Comparison of ENCODE assay signal across 8 cellular contexts in genomic region chr19:16001481-16002312, GRCh38. TPM values are rescaled to one million over a fixed set of nuclear protein-coding genes. Genes with fewer than 3 reads are reported as not detected.
DNase-seq lines count a peak whose midpoint lies in the region; ATAC-seq and TF ChIP-seq lines count a peak whose summit lies in the region.

No MANE protein-coding gene starts in this region.

- TF ChIP-seq EP300 in sigmoid colon (IDR thresholded peaks at IDR 0.05), result no peak

- no peaks in the 10 kb centered on the region for H3K79me2 ChIP-seq in GM23338 (replicated peaks; ENCODE audit: insufficient read depth)

- H3K36me3 Mint-ChIP-seq in activated CD4-positive, alpha-beta T cell treated with anti-CD3 and anti-CD28 coated beads, Interleukin-2, amount 10 ng/mL, durations not matched to agents 7 days and 5 days (ENCODE audit: low read depth), result no peaks in the 10 kb centered on the region
- peaks cover 29% of the 10 kb centered on the region for H3K36me3 Mint-ChIP-seq in GM23338 (ENCODE audit: low read depth)

- DNase-seq in HPDE6-E6E7 (ENCODE audit: extremely low spot score), result peak; percentile 61
- peak; percentile 68 for DNase-seq in activated CD4-positive, alpha-beta T cell treated with anti-CD3 and anti-CD28 coated beads, Interleukin-2, amount 10 ng/mL, durations not matched to agents 7 days and 5 days
- DNase-seq in fibroblast of the conjunctiva (ENCODE audit: low read depth), result peak; percentile 64
- no peak for DNase-seq in sigmoid colon
- DNase-seq in superior temporal gyrus (ENCODE audit: extremely low spot score), result no peak
- DNase-seq in GM23338 (ENCODE audit: low spot score), result no peak

- intact Hi-C loops in sigmoid colon (cut with DNase I), result no loop called here

- H3K27me3 ChIP-seq in sigmoid colon, result no peaks in the 10 kb centered on the region
- H3K27me3 ChIP-seq in GM23338 (ENCODE audit: insufficient read depth), result no peaks in the 10 kb centered on the region

- no peak for TF ChIP-seq POLR2A in sigmoid colon (IDR thresholded peaks at IDR 0.05)

- H3K27ac Mint-ChIP-seq in activated CD4-positive, alpha-beta T cell treated with anti-CD3 and anti-CD28 coated beads, Interleukin-2, amount 10 ng/mL, durations not matched to agents 7 days and 5 days, result peak overlapping the region; percentile 95
- no peak overlapping the region for H3K27ac Mint-ChIP-seq in GM23338

- no peaks in the 10 kb centered on the region for H3K9me3 Mint-ChIP-seq in activated CD4-positive, alpha-beta T cell treated with anti-CD3 and anti-CD28 coated beads, Interleukin-2, amount 10 ng/mL, durations not matched to agents 7 days and 5 days
- H3K9me3 Mint-ChIP-seq in GM23338, result peaks cover 100% of the 10 kb centered on the region

- CTCF ChIA-PET in activated CD4-positive, alpha-beta T cell treated with anti-CD3 and anti-CD28 coated beads, Interleukin-2, amount 10 ng/mL, durations not matched to agents 7 days and 5 days (lab: Charles Lee), result interaction anchor here (1.2 to 1.3 kb wide), 2 partner anchors 23 to 184 kb away, joined by 3 read pairs; partner anchors contain the start of gene FAM32A

- TF ChIP-seq CTCF in sigmoid colon (IDR thresholded peaks at IDR 0.05) (no peak), GM23338 (conservative IDR thresholded peaks at IDR 0.05; ENCODE audit: low read depth in 2 of 2) (no peak)

- H2AFZ ChIP-seq in GM23338, result no peak overlapping the region

- no peaks in the 10 kb centered on the region for H3K9me2 ChIP-seq in GM23338 (ENCODE audit: insufficient read depth)

- H3K4me1 ChIP-seq in sigmoid colon, result peaks cover 0 to 21% (median 15%) of the 10 kb centered on the region in 4 donors
- no peaks in the 10 kb centered on the region for H3K4me1 ChIP-seq in GM23338 (ENCODE audit: insufficient read depth)

- 30 to 48% methylated on average over 12 of the region's 12 CpGs for WGBS in sigmoid colon, 2 donors

- H3K27ac ChIP-seq in sigmoid colon, result peak overlapping the region in 2 of 4 donors; percentile 30 to 50
- H3K27ac ChIP-seq in GM23338 (ENCODE audit: low read depth), result no peak overlapping the region

- peaks cover 27% of the 10 kb centered on the region for H3K4me1 Mint-ChIP-seq in activated CD4-positive, alpha-beta T cell treated with anti-CD3 and anti-CD28 coated beads, Interleukin-2, amount 10 ng/mL, durations not matched to agents 7 days and 5 days
- no peaks in the 10 kb centered on the region for H3K4me1 Mint-ChIP-seq in GM23338

- H3K27me3 Mint-ChIP-seq in activated CD4-positive, alpha-beta T cell treated with anti-CD3 and anti-CD28 coated beads, Interleukin-2, amount 10 ng/mL, durations not matched to agents 7 days and 5 days, result no peaks in the 10 kb centered on the region
- H3K27me3 Mint-ChIP-seq in GM23338 (ENCODE audit: insufficient read depth, low read depth, poor library complexity), result peaks cover 9% of the 10 kb centered on the region

- no peaks in the 10 kb centered on the region for H3F3A ChIP-seq in GM23338 (replicated peaks; ENCODE audit: low read depth)

- H4K20me1 ChIP-seq in GM23338 (replicated peaks; ENCODE audit: insufficient read depth), result no peaks in the 10 kb centered on the region

- H3K9me3 ChIP-seq in sigmoid colon, result no peaks in the 10 kb centered on the region

- H3K4me3 Mint-ChIP-seq in activated CD4-positive, alpha-beta T cell treated with anti-CD3 and anti-CD28 coated beads, Interleukin-2, amount 10 ng/mL, durations not matched to agents 7 days and 5 days, result peak overlapping the region; percentile 68
- H3K4me3 Mint-ChIP-seq in GM23338, result no peak overlapping the region

- peak overlapping the region; percentile 18 to 46 (median 38) for H3K4me3 ChIP-seq in sigmoid colon
- H3K4me3 ChIP-seq in GM23338, result no peak overlapping the region

- POLR2A ChIA-PET in activated CD4-positive, alpha-beta T cell treated with anti-CD3 and anti-CD28 coated beads, Interleukin-2, amount 10 ng/mL, durations not matched to agents 7 days and 5 days (lab: Charles Lee), result no interaction called here

- ATAC-seq in GM18498 (IDR thresholded peaks at IDR 0.05; ENCODE audit: unreplicated experiment), result peak; percentile 65
- ATAC-seq in HG03342 (IDR thresholded peaks at IDR 0.05; ENCODE audit: unreplicated experiment), result no peak
- no peak for ATAC-seq in GM23338

- no peak overlapping the region for H3K4me2 ChIP-seq in GM23338

- H3K36me3 ChIP-seq in sigmoid colon, result no peaks in the 10 kb centered on the region
- 0 out of 2 replicates have a peak, but pooled peaks cover 3% of the 10 kb centered on the region for H3K36me3 ChIP-seq in GM23338 (ENCODE audit: insufficient read depth)

TF ChIP-seq in GM23338, 12 proteins besides CTCF, POLR2A, EP300 and RAD21 (continues in another document):
- TF ChIP-seq STAT1 (IDR thresholded peaks at IDR 0.05; ENCODE audit: unreplicated experiment), result no peak
- TF ChIP-seq ZNF114 (CRISPR knock-in tag; IDR thresholded peaks at IDR 0.05), result no peak
- TF ChIP-seq POLR2AphosphoS5 (IDR thresholded peaks at IDR 0.05; ENCODE audit: low read depth), result no peak
- no peak for TF ChIP-seq JUNB (IDR thresholded peaks at IDR 0.05; ENCODE audit: unreplicated experiment)
- no peak for TF ChIP-seq EZH2 (IDR thresholded peaks at IDR 0.05; ENCODE audit: low read depth, unreplicated experiment)
- TF ChIP-seq EZH2phosphoT487 (IDR thresholded peaks at IDR 0.05; ENCODE audit: unreplicated experiment), result no peak
- no peak for TF ChIP-seq ZNF331 (CRISPR knock-in tag; IDR thresholded peaks at IDR 0.05; ENCODE audit: low read depth)
- TF ChIP-seq, protein P1, sequence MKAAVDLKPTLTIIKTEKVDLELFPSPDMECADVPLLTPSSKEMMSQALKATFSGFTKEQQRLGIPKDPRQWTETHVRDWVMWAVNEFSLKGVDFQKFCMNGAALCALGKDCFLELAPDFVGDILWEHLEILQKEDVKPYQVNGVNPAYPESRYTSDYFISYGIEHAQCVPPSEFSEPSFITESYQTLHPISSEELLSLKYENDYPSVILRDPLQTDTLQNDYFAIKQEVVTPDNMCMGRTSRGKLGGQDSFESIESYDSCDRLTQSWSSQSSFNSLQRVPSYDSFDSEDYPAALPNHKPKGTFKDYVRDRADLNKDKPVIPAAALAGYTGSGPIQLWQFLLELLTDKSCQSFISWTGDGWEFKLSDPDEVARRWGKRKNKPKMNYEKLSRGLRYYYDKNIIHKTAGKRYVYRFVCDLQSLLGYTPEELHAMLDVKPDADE (IDR thresholded peaks at IDR 0.05), result no peak
- no peak for TF ChIP-seq NANOG (IDR thresholded peaks at IDR 0.05; ENCODE audit: borderline replicate concordance)
- TF ChIP-seq, protein P2, sequence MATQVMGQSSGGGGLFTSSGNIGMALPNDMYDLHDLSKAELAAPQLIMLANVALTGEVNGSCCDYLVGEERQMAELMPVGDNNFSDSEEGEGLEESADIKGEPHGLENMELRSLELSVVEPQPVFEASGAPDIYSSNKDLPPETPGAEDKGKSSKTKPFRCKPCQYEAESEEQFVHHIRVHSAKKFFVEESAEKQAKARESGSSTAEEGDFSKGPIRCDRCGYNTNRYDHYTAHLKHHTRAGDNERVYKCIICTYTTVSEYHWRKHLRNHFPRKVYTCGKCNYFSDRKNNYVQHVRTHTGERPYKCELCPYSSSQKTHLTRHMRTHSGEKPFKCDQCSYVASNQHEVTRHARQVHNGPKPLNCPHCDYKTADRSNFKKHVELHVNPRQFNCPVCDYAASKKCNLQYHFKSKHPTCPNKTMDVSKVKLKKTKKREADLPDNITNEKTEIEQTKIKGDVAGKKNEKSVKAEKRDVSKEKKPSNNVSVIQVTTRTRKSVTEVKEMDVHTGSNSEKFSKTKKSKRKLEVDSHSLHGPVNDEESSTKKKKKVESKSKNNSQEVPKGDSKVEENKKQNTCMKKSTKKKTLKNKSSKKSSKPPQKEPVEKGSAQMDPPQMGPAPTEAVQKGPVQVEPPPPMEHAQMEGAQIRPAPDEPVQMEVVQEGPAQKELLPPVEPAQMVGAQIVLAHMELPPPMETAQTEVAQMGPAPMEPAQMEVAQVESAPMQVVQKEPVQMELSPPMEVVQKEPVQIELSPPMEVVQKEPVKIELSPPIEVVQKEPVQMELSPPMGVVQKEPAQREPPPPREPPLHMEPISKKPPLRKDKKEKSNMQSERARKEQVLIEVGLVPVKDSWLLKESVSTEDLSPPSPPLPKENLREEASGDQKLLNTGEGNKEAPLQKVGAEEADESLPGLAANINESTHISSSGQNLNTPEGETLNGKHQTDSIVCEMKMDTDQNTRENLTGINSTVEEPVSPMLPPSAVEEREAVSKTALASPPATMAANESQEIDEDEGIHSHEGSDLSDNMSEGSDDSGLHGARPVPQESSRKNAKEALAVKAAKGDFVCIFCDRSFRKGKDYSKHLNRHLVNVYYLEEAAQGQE (IDR thresholded peaks at IDR 0.05; ENCODE audit: unreplicated experiment), result no peak
- TF ChIP-seq CREB1 (CRISPR knock-in tag; IDR thresholded peaks at IDR 0.05; ENCODE audit: low read depth), result no peak

RNA-seq across cellular contexts. Expression of gene OR10H4, which starts 52.9 kb away (rescaled TPM):
- not detected for total RNA-seq in activated CD4-positive, alpha-beta T cell treated with anti-CD3 and anti-CD28 coated beads, Interleukin-2, amount 10 ng/mL, durations not matched to agents 7 days and 5 days
- not detected for total RNA-seq in sigmoid colon
- polyA plus RNA-seq in sigmoid colon (not detected), GM23338 (2016; fragmentation: Nextera tagmentation; extraction: Ambion mirVana) (not detected in 2 replicates)
- total RNA-seq in GM23338 (2014; rRNA removed; shearing (Covaris generic)), result not detected in 2 replicates

Comparison
In these comparisons a context has a peak if more than half of its experiments do, and no peak if none do; other contexts are left out.
1. DNase-seq: peak in HPDE6-E6E7 (single experiment), activated CD4-positive, alpha-beta T cell treated with anti-CD3 and anti-CD28 coated beads, Interleukin-2, amount 10 ng/mL, durations not matched to agents 7 days and 5 days (single experiment) and fibroblast of the conjunctiva (single experiment); none in sigmoid colon (single experiment), superior temporal gyrus (single experiment) and GM23338 (single experiment).